In genomic region chr1:236356141-236356540, GRCh38 we compare ENCODE assay signal across 8 cellular contexts. TPM values are rescaled to one million over a fixed set of nuclear protein-coding genes. Genes with fewer than 3 reads are reported as not detected.
"Had no signal": no experiment of that assay in that cellular context is flagged by ENCODE, and none has a peak within 500 bp of the region (broad histone marks: within the 10 kb centered on the region; RNA-seq: fewer than 3 reads in every experiment).

No MANE protein-coding gene starts in this region.

- ATAC-seq: K562 had no signal

- H3K4me3 Mint-ChIP-seq: HFFc6 had no signal

- DNase-seq: GOT3, H7, HCEC 1CT, HFFc6, IMR-90, KG1 had no signal

- H3K27ac Mint-ChIP-seq: HFFc6 had no signal

- H3K4me3 ChIP-seq: K562 had no signal

RNA-seq across cellular contexts. Expression of gene EDARADD, which starts 37.9 kb away (rescaled TPM):
- total RNA-seq: HT-29, IMR-90 had no signal
- polyA plus RNA-seq: IMR-90 had no signal
